Comparison of ENCODE assay signal across 18 cellular contexts in genomic region chr20:50695144-50695872, GRCh38. TPM values are rescaled to one million over a fixed set of nuclear protein-coding genes. Genes with fewer than 3 reads are reported as not detected.
DNase-seq lines count a peak whose midpoint lies in the region; ATAC-seq, FAIRE-seq and TF ChIP-seq lines count a peak whose summit lies in the region.
"Had no signal": no experiment of that assay in that cellular context is flagged by ENCODE, and none has a peak within 500 bp of the region (broad histone marks: within the 10 kb centered on the region; RNA-seq: fewer than 3 reads in every experiment).

No MANE protein-coding gene starts in this region.

- CTCF ChIA-PET in HepG2 (lab: Yijun Ruan, JAX; ENCODE audit: low intra/inter-chr PET ratio, low total read pairs) = no interaction called here

- H3K9me3 ChIP-seq in esophagus muscularis mucosa (no peaks in the 10 kb centered on the region), HepG2 (ENCODE audit: low read length) (no peaks in the 10 kb centered on the region), thoracic aorta (no peaks in the 10 kb centered on the region)
- H3K9me3 ChIP-seq: neutrophil had no signal

- no TSS peak for BruUV-seq in HepG2 (replicated peaks; lab: Mats Ljungman, UMichigan)

- ATAC-seq in HepG2 = peak; percentile 28; the same call in 2 of the 3 replicates
- peak; percentile 15 for ATAC-seq in thoracic aorta (ENCODE audit: insufficient number of reproducible peaks, low FRiP score, low read depth)
- ATAC-seq in GM18502 (IDR thresholded peaks at IDR 0.05; ENCODE audit: poor library complexity, unreplicated experiment) = no peak

- no peak for FAIRE-seq in HepG2 (lab: Jason Lieb, UNC)
- FAIRE-seq: GM12891 had no signal

- no peaks in the 10 kb centered on the region for H3K79me2 ChIP-seq in HepG2 (ENCODE audit: insufficient read depth, low read length)

- H2AFZ ChIP-seq in HepG2 (ENCODE audit: low read length) = no peak overlapping the region

- DNase-seq in M059J (ENCODE audit: low read depth) = peak; percentile 21
- DNase-seq in esophagus muscularis mucosa (ENCODE audit: extremely low spot score) = no peak
- no peak for DNase-seq in HepG2 (ENCODE audit: low spot score)
- DNase-seq in thoracic aorta (ENCODE audit: low spot score) = peak; percentile 17
- no peak for DNase-seq in activated CD4-positive, alpha-beta T cell treated with anti-CD3 and anti-CD28 coated beads, Interleukin-2, amount 50 U/mL, for 48 hours
- DNase-seq in occipital lobe (lab: John Stamatoyannopoulos, UW) = no peak
- DNase-seq: activated CD4-positive, alpha-beta memory T cell treated with anti-CD3 and anti-CD28 coated beads, Interleukin-2, amount 10 ng/mL, durations not matched to agents 7 days and 5 days; cortex of kidney; Karpas-422; NCI-H1436 treated with DMSO at 0.1 percent for 48 hours; NCI-H446 treated with DMSO at 0.1 percent for 48 hours had no signal

- H3K4me3 ChIP-seq in esophagus muscularis mucosa = no peak overlapping the region
- H3K4me3 ChIP-seq in HepG2 (replicated peaks in 1 of 3; ENCODE audit: insufficient read depth in 1 of 3, low read depth in 2 of 3, low read length in 3 of 3) = no peak overlapping the region
- no peak overlapping the region for H3K4me3 ChIP-seq in thoracic aorta
- H3K4me3 ChIP-seq: skin epidermis had no signal

- no peaks in the 10 kb centered on the region for H3K36me3 ChIP-seq in esophagus muscularis mucosa
- H3K36me3 ChIP-seq in HepG2 (replicated peaks in 1 of 2; ENCODE audit: control insufficient read depth in 1 of 2, insufficient read depth in 2 of 2, low read length in 2 of 2) = no peaks in the 10 kb centered on the region
- no peaks in the 10 kb centered on the region for H3K36me3 ChIP-seq in thoracic aorta
- H3K36me3 ChIP-seq: neutrophil had no signal

- no peak for TF ChIP-seq POLR2A in esophagus muscularis mucosa (IDR thresholded peaks at IDR 0.05; ENCODE audit: low read depth)
- no peak for TF ChIP-seq POLR2A in HepG2 (IDR thresholded peaks at IDR 0.05; ENCODE audit: insufficient read depth in 1 of 2, low read depth in 2 of 2, low read length in 2 of 2)

- H3K4me2 ChIP-seq in HepG2 (ENCODE audit: low read depth, low read length) = peak overlapping the region; percentile 12

- H3K27me3 ChIP-seq in esophagus muscularis mucosa (peaks cover 0 to 23% (median 5%) of the 10 kb centered on the region in 4 donors), HepG2 (ENCODE audit: control insufficient read depth in 1 of 2, insufficient read depth in 2 of 2, low read length in 2 of 2) (peaks cover 18 to 45% of the 10 kb centered on the region in 2 experiments), thoracic aorta (replicated peaks; ENCODE audit: insufficient read depth) (peaks cover 4% of the 10 kb centered on the region)

- no peak for TF ChIP-seq RAD21 in HepG2 (CRISPR knock-in tag; IDR thresholded peaks at IDR 0.05)

- H3K27ac ChIP-seq in esophagus muscularis mucosa (replicated peaks in 1 of 4) (peak overlapping the region; percentile 32 to 63 (median 49)), HepG2 (ENCODE audit: extremely low read length, insufficient read depth, low read length) (no peak overlapping the region), thoracic aorta (no peak overlapping the region)
- H3K27ac ChIP-seq: C4-2B, HL-60, neutrophil had no signal

- in situ Hi-C loops in HepG2 (cut with HindIII; ENCODE audit: extremely low pct_ligation_motif_present, low pct_unique_long_range_greater_than_20kb) = no loop called here

- POLR2A ChIA-PET in HepG2 (lab: Yijun Ruan, JAX) = interaction anchor here (1.3 kb wide), 1 partner anchor 15 kb away, joined by 4 read pairs; no protein-coding TSS in a partner anchor

- no peak overlapping the region for H3K9ac ChIP-seq in HepG2 (ENCODE audit: insufficient read depth, low read depth, low read length)

- no peaks in the 10 kb centered on the region for H4K20me1 ChIP-seq in HepG2 (ENCODE audit: insufficient read depth, low read length)

- TF ChIP-seq CTCF in esophagus muscularis mucosa (IDR thresholded peaks at IDR 0.05) (no peak), HepG2 (CRISPR knock-in tag; IDR thresholded peaks at IDR 0.05) (no peak), thoracic aorta (IDR thresholded peaks at IDR 0.05) (no peak)

- TF ChIP-seq EP300 in esophagus muscularis mucosa (IDR thresholded peaks at IDR 0.05) (no peak), HepG2 (IDR thresholded peaks at IDR 0.05; ENCODE audit: low read depth in 2 of 2, low read length in 2 of 2) (no peak), HepG2 (CRISPR knock-in tag; IDR thresholded peaks at IDR 0.05; ENCODE audit: borderline replicate concordance) (no peak)

- peaks cover 8 to 33% (median 22%) of the 10 kb centered on the region in 4 donors for H3K4me1 ChIP-seq in esophagus muscularis mucosa
- H3K4me1 ChIP-seq in HepG2 (ENCODE audit: insufficient read depth, low read length) = peaks cover 40% of the 10 kb centered on the region
- H3K4me1 ChIP-seq in thoracic aorta (ENCODE audit: control insufficient read depth in 1 of 2, low read depth in 2 of 2) = peaks cover 5% of the 10 kb centered on the region in 2 donors

- WGBS in esophagus muscularis mucosa = 56% methylated on average over 6 of the region's 9 CpGs
- WGBS in HepG2 (ENCODE audit: low lambda C conversion rate) = 1% methylated on average over 9 of the region's 9 CpGs

- intact Hi-C loops in esophagus muscularis mucosa (cut with DNase I) (no loop called here), HepG2 (cut with micrococcal nuclease; ENCODE audit: unreplicated experiment) (no loop called here)

TF ChIP-seq in HepG2, 621 proteins besides CTCF, POLR2A, EP300 and RAD21 (continues in another document):
- TF ChIP-seq KAT2B (IDR thresholded peaks at IDR 0.05; ENCODE audit: borderline replicate concordance, low read depth, low read length) (no peak), XRCC5 (optimal IDR thresholded peaks at IDR 0.05; ENCODE audit: low read length) (peak; percentile 15), NFKB2 (CRISPR knock-in tag; IDR thresholded peaks at IDR 0.05; ENCODE audit: borderline replicate concordance) (no peak), SNAPC5 (CRISPR knock-in tag; IDR thresholded peaks at IDR 0.05; ENCODE audit: borderline replicate concordance) (no peak)

RNA-seq across cellular contexts. Expression of gene RIPOR3, which starts 4.0 kb away (rescaled TPM):
- total RNA-seq in M059J (2014; rRNA removed; shearing (Covaris generic)) = 1.5 and 1.9 TPM in 2 replicates
- total RNA-seq in esophagus muscularis mucosa = 10 to 100 TPM in 3 of 4 donors, 1 to 10 TPM in 1; 6.1 to 25.7 (median 15.3) TPM
- total RNA-seq in HepG2 (2016; rRNA removed; fragmentation: Illumina TruSeq; extraction: Trizol) = not detected in 2 replicates
- total RNA-seq in HepG2 (2016; cell fraction: cytosol; rRNA removed; fragmentation: Illumina TruSeq; extraction: Trizol; ENCODE audit: low read depth) = not detected in 2 replicates
- total RNA-seq in HepG2 (2016; cell fraction: insoluble cytoplasmic fraction; rRNA removed; fragmentation: Illumina TruSeq; extraction: Trizol) = not detected in 2 replicates
- total RNA-seq in HepG2 (2016; cell fraction: membrane; rRNA removed; fragmentation: Illumina TruSeq; extraction: Trizol) = not detected in 2 replicates
- not detected in 2 replicates for total RNA-seq in HepG2 (2016; cell fraction: nucleus; rRNA removed; fragmentation: Illumina TruSeq; extraction: Trizol)
- 0.18 and 0.26 TPM in 2 replicates for polyA plus RNA-seq in HepG2 (2011; rRNA removed)
- 0.05 TPM in 2 replicates for polyA plus RNA-seq in HepG2 (2011; cell fraction: cytosol; rRNA removed)
- polyA plus RNA-seq in HepG2 (2011; cell fraction: nucleus; rRNA removed) = 1.9 and 2.1 TPM in 2 replicates
- polyA plus RNA-seq in HepG2 (2012) = 0.11 and 0.36 TPM in 2 replicates
- not detected in 2 replicates for polyA plus RNA-seq in HepG2 (2016; cell fraction: cytosol; fragmentation: Illumina TruSeq; extraction: Trizol; ENCODE audit: low read depth)
- polyA plus RNA-seq in HepG2 (2016; cell fraction: insoluble cytoplasmic fraction; fragmentation: Illumina TruSeq; extraction: Trizol; ENCODE audit: low read depth) = not detected in 2 replicates
- not detected in 2 replicates for polyA plus RNA-seq in HepG2 (2016; cell fraction: membrane; fragmentation: Illumina TruSeq; extraction: Trizol; ENCODE audit: low read depth)
- 0.13 TPM in 1 of 2 replicates, not detected in the other for polyA plus RNA-seq in HepG2 (2016; cell fraction: nucleus; fragmentation: Illumina TruSeq; extraction: Trizol; ENCODE audit: insufficient read depth, low read depth)
- 0.42 TPM in 1 of 2 replicates, not detected in the other for polyA minus RNA-seq in HepG2 (2011; rRNA and poly(A)+ RNA removed; ENCODE audit: low replicate concordance)
- not detected in 2 replicates for polyA minus RNA-seq in HepG2 (2011; cell fraction: cytosol; rRNA and poly(A)+ RNA removed)
- polyA minus RNA-seq in HepG2 (2011; cell fraction: nucleus; rRNA and poly(A)+ RNA removed) = 0.37 and 0.52 TPM in 2 replicates
- total RNA-seq in thoracic aorta = 1 to 10 TPM; 4.5 to 8.4 TPM
- 1.7 TPM for total RNA-seq in occipital lobe
- total RNA-seq: activated CD4-positive, alpha-beta memory T cell treated with anti-CD3 and anti-CD28 coated beads, Interleukin-2, amount 10 ng/mL, durations not matched to agents 7 days and 5 days; activated T-helper 1 cell treated with anti-CD3 and anti-CD28 coated beads, Interleukin-12 subunit alpha, Interleukin-12 subunit beta, Interleukin-2, Interleukin-4 antibody, amounts not matched to agents 30 ng/mL and 10 ng/mL and 1 ng/mL, durations not matched to agents 14 hours and 24 hours and 36 hours had no signal

RNA-seq across cellular contexts. Expression of gene PARD6B, which starts 36.1 kb away (rescaled TPM):
- total RNA-seq in M059J (2014; rRNA removed; shearing (Covaris generic)) = 9.4 and 16.6 TPM in 2 replicates
- total RNA-seq in esophagus muscularis mucosa (1 to 10 TPM in 3 of 4 donors, under 1 TPM in 1; 0.99 to 4.2 (median 2.8) TPM), HepG2 (2016; rRNA removed; fragmentation: Illumina TruSeq; extraction: Trizol) (22.2 and 26.6 TPM in 2 replicates), thoracic aorta (10 to 100 TPM in 1 of 2 donors, 1 to 10 TPM in 1; 2.8 to 10.7 TPM), occipital lobe (17.5 TPM)
- total RNA-seq in HepG2 (2016; cell fraction: cytosol; rRNA removed; fragmentation: Illumina TruSeq; extraction: Trizol; ENCODE audit: low read depth) = 1.9 TPM in 2 replicates
- 21.4 and 26.1 TPM in 2 replicates for total RNA-seq in HepG2 (2016; cell fraction: insoluble cytoplasmic fraction; rRNA removed; fragmentation: Illumina TruSeq; extraction: Trizol)
- 10.5 and 11.8 TPM in 2 replicates for total RNA-seq in HepG2 (2016; cell fraction: membrane; rRNA removed; fragmentation: Illumina TruSeq; extraction: Trizol)
- total RNA-seq in HepG2 (2016; cell fraction: nucleus; rRNA removed; fragmentation: Illumina TruSeq; extraction: Trizol) = 12.5 and 14.9 TPM in 2 replicates
- 6.0 and 6.9 TPM in 2 replicates for polyA plus RNA-seq in HepG2 (2011; rRNA removed)
- 2.8 and 4.1 TPM in 2 replicates for polyA plus RNA-seq in HepG2 (2011; cell fraction: cytosol; rRNA removed)
- polyA plus RNA-seq in HepG2 (2011; cell fraction: nucleus; rRNA removed) = 2.6 and 3.1 TPM in 2 replicates
- 4.6 and 4.9 TPM in 2 replicates for polyA plus RNA-seq in HepG2 (2012)
- polyA plus RNA-seq in HepG2 (2016; cell fraction: cytosol; fragmentation: Illumina TruSeq; extraction: Trizol; ENCODE audit: low read depth) = 0.35 and 0.57 TPM in 2 replicates
- 8.8 and 9.1 TPM in 2 replicates for polyA plus RNA-seq in HepG2 (2016; cell fraction: insoluble cytoplasmic fraction; fragmentation: Illumina TruSeq; extraction: Trizol; ENCODE audit: low read depth)
- polyA plus RNA-seq in HepG2 (2016; cell fraction: membrane; fragmentation: Illumina TruSeq; extraction: Trizol; ENCODE audit: low read depth) = 2.6 and 2.7 TPM in 2 replicates
- polyA plus RNA-seq in HepG2 (2016; cell fraction: nucleus; fragmentation: Illumina TruSeq; extraction: Trizol; ENCODE audit: insufficient read depth, low read depth) = 13.0 and 13.3 TPM in 2 replicates
- polyA minus RNA-seq in HepG2 (2011; rRNA and poly(A)+ RNA removed; ENCODE audit: low replicate concordance) = 3.1 and 8.3 TPM in 2 replicates
- polyA minus RNA-seq in HepG2 (2011; cell fraction: cytosol; rRNA and poly(A)+ RNA removed) = 22.0 and 24.4 TPM in 2 replicates
- polyA minus RNA-seq in HepG2 (2011; cell fraction: nucleus; rRNA and poly(A)+ RNA removed) = 10.6 and 14.4 TPM in 2 replicates

Comparison
In these comparisons a context has a peak if more than half of its experiments do, and no peak if none do; other contexts are left out.
1. DNase-seq: peak in M059J (single experiment) and thoracic aorta (single experiment); none in esophagus muscularis mucosa (single experiment), HepG2 (single experiment), activated CD4-positive, alpha-beta T cell treated with anti-CD3 and anti-CD28 coated beads, Interleukin-2, amount 50 U/mL, for 48 hours (0 of 2) and occipital lobe (single experiment).
2. H3K27ac ChIP-seq: peak in esophagus muscularis mucosa (4 of 4); none in HepG2 (single experiment) and thoracic aorta (0 of 2).